Comparison of ENCODE assay signal across 15 cellular contexts in genomic region chr1:236747311-236747956, GRCh38. TPM values are rescaled to one million over a fixed set of nuclear protein-coding genes. Genes with fewer than 3 reads are reported as not detected.
DNase-seq lines count a peak whose midpoint lies in the region; ATAC-seq and TF ChIP-seq lines count a peak whose summit lies in the region.
"Had no signal": no experiment of that assay in that cellular context is flagged by ENCODE, and none has a peak within 500 bp of the region (broad histone marks: within the 10 kb centered on the region; RNA-seq: fewer than 3 reads in every experiment).

No MANE protein-coding gene starts in this region.

- no peak for TF ChIP-seq CTCF in cardiac muscle cell (IDR thresholded peaks at IDR 0.05; ENCODE audit: low read depth, low read length)

- ATAC-seq in left cardiac atrium: peak; percentile 54 to 65
- ATAC-seq in right cardiac atrium: peak; percentile 34 to 36
- no peak for ATAC-seq in HG02759 (IDR thresholded peaks at IDR 0.05; ENCODE audit: unreplicated experiment)
- ATAC-seq in HG03442 (IDR thresholded peaks at IDR 0.05; ENCODE audit: unreplicated experiment): no peak

- H3K27me3 ChIP-seq in cardiac muscle cell (no peaks in the 10 kb centered on the region), right cardiac atrium (ENCODE audit: control insufficient read depth, insufficient read depth) (no peaks in the 10 kb centered on the region)
- H3K27me3 ChIP-seq: BE2C had no signal

- intact Hi-C loops in left cardiac atrium (cut with DNase I): no loop called here
- intact Hi-C loops in right cardiac atrium (cut with DNase I): no loop called here

- WGBS in right cardiac atrium: 49% methylated on average over 5 of the region's 5 CpGs

- H3K9me3 ChIP-seq in cardiac muscle cell (ENCODE audit: low read depth) (no peaks in the 10 kb centered on the region), right cardiac atrium (ENCODE audit: control insufficient read depth, low read length) (no peaks in the 10 kb centered on the region)
- H3K9me3 ChIP-seq: BE2C, HAP-1 had no signal

- H3K4me3 ChIP-seq in cardiac muscle cell: no peak overlapping the region
- H3K4me3 ChIP-seq in right cardiac atrium (ENCODE audit: low read length): no peak overlapping the region
- H3K4me3 ChIP-seq: GM23248, HAP-1 had no signal

- DNase-seq in cardiac muscle cell (ENCODE audit: low read depth in 1 of 2, low spot score in 1 of 2) (no peak), left cardiac atrium (no peak), right cardiac atrium (no peak), NK-92 (lab: John Stamatoyannopoulos, UW; ENCODE audit: unreplicated experiment) (no peak), T-helper 2 cell (no peak)
- DNase-seq: ACHN; BE2C; CD4-positive, CD25-positive, alpha-beta regulatory T cell; CD8-positive, alpha-beta memory T cell; COR-L47; GDM1; GM23248 had no signal

- peak overlapping the region; percentile 31 for H3K27ac ChIP-seq in cardiac muscle cell
- H3K27ac ChIP-seq in right cardiac atrium (ENCODE audit: low read length): peak overlapping the region; percentile 33
- H3K27ac ChIP-seq: GM23248 had no signal

- H3K36me3 ChIP-seq in cardiac muscle cell: peaks cover 94% of the 10 kb centered on the region
- H3K36me3 ChIP-seq: BE2C, HAP-1 had no signal

- H3K4me1 ChIP-seq in cardiac muscle cell (ENCODE audit: low read depth) (no peaks in the 10 kb centered on the region), right cardiac atrium (ENCODE audit: control insufficient read depth, insufficient read depth, low read length) (no peaks in the 10 kb centered on the region)
- H3K4me1 ChIP-seq: BE2C, HAP-1 had no signal

RNA-seq across cellular contexts. Expression of gene MTR, which starts 47.7 kb away (rescaled TPM):
- total RNA-seq in cardiac muscle cell (34.5 and 61.7 TPM in 2 replicates), left cardiac atrium (10 to 100 TPM; 33.4 to 44.7 TPM), right cardiac atrium (10 to 100 TPM; 37.6 to 54.6 (median 41.9) TPM)
- polyA plus RNA-seq in cardiac muscle cell (23.9 and 45.9 TPM in 2 replicates), right cardiac atrium (9.0 TPM)

Comparison
In these comparisons a context has a peak if more than half of its experiments do, and no peak if none do; other contexts are left out.
1. ATAC-seq: peak in left cardiac atrium (2 of 2) and right cardiac atrium (2 of 2); none in HG02759 (single experiment) and HG03442 (single experiment).